25 cellular contexts compared by ENCODE assay signal in genomic region chr1:165434264-165434663, GRCh38. TPM values are rescaled to one million over a fixed set of nuclear protein-coding genes. Genes with fewer than 3 reads are reported as not detected.
DNase-seq lines count a peak whose midpoint lies in the region; ATAC-seq and TF ChIP-seq lines count a peak whose summit lies in the region.
"Had no signal": no experiment of that assay in that cellular context is flagged by ENCODE, and none has a peak within 500 bp of the region (broad histone marks: within the 10 kb centered on the region; RNA-seq: fewer than 3 reads in every experiment).

No MANE protein-coding gene starts in this region.

- peak; percentile 66 for DNase-seq in NCI-H748 (lab: John Stamatoyannopoulos, UW; ENCODE audit: unreplicated experiment)
- no peak for DNase-seq in NCI-H748 treated with DMSO at 0.1 percent for 48 hours (lab: John Stamatoyannopoulos, UW)
- DNase-seq in NCI-H2196 (lab: John Stamatoyannopoulos, UW; ENCODE audit: unreplicated experiment) = peak; percentile 45
- DNase-seq in globus pallidus (ENCODE audit: low spot score) = peak; percentile 20
- DNase-seq in upper lobe of right lung = no peak
- DNase-seq in esophagus squamous epithelium (lab: John Stamatoyannopoulos, UW) = no peak
- no peak for DNase-seq in NCI-H524 treated with DMSO at 0.1 percent for 48 hours (lab: John Stamatoyannopoulos, UW)
- no peak for DNase-seq in activated CD8-positive, alpha-beta memory T cell treated with anti-CD3 and anti-CD28 coated beads for 24 hours
- DNase-seq: activated CD8-positive, alpha-beta T cell treated with anti-CD3 and anti-CD28 coated beads, Interleukin-2, amount 10 ng/mL, durations not matched to agents 7 days and 5 days; activated naive CD4-positive, alpha-beta T cell; activated T-cell treated with anti-CD3 and anti-CD28 coated beads, Interleukin-2, amount 50 U/mL, for 24 hours; Caco-2; dermis blood vessel endothelial cell; GDM1; NCI-H2081 treated with DMSO at 0.1 percent for 48 hours; right lobe of liver; stimulated activated CD4-positive, alpha-beta T cell treated with anti-CD3 and anti-CD28 coated beads, Interleukin-15, amount 100 ng/mL, for 24 hours had no signal

- H3K4me3 ChIP-seq in upper lobe of right lung = no peak overlapping the region
- no peak overlapping the region for H3K4me3 ChIP-seq in esophagus squamous epithelium
- H3K4me3 ChIP-seq: A549, right lobe of liver, suprapubic skin had no signal

- H3K36me3 ChIP-seq in upper lobe of right lung (no peaks in the 10 kb centered on the region), esophagus squamous epithelium (no peaks in the 10 kb centered on the region)
- H3K36me3 ChIP-seq: right lobe of liver, suprapubic skin had no signal

- H3K27me3 ChIP-seq in upper lobe of right lung (no peaks in the 10 kb centered on the region), esophagus squamous epithelium (peaks cover 0 to 3% (median 0%) of the 10 kb centered on the region in 4 donors)
- H3K27me3 ChIP-seq: right lobe of liver, suprapubic skin had no signal

- peaks cover 6% of the 10 kb centered on the region for H3K4me1 ChIP-seq in upper lobe of right lung
- no peaks in the 10 kb centered on the region for H3K4me1 ChIP-seq in esophagus squamous epithelium
- H3K4me1 ChIP-seq: A549, Caco-2, parathyroid adenoma, right lobe of liver, suprapubic skin had no signal

- no peak for TF ChIP-seq CTCF in upper lobe of right lung (IDR thresholded peaks at IDR 0.05)
- TF ChIP-seq CTCF in esophagus squamous epithelium (IDR thresholded peaks at IDR 0.05) = no peak

- intact Hi-C loops in upper lobe of right lung (cut with DNase I) (no loop called here), esophagus squamous epithelium (cut with DNase I) (no loop called here)

- no peak for TF ChIP-seq POLR2A in esophagus squamous epithelium (IDR thresholded peaks at IDR 0.05)

- whole genome bisulfite sequencing in esophagus squamous epithelium, 2 donors = 57 to 91% methylated on average over 1 of the region's 1 CpG

- H3K9me3 ChIP-seq in upper lobe of right lung = no peaks in the 10 kb centered on the region
- no peaks in the 10 kb centered on the region for H3K9me3 ChIP-seq in esophagus squamous epithelium
- H3K9me3 ChIP-seq: A549, Caco-2, right lobe of liver, suprapubic skin had no signal

- peak; percentile 43 for ATAC-seq in upper lobe of right lung
- ATAC-seq: A549; activated CD8-positive, alpha-beta T cell treated with anti-CD3 and anti-CD28 coated beads, Interleukin-2, amount 10 ng/mL, durations not matched to agents 7 days and 5 days; right lobe of liver; SK-N-SH treated with all-trans-retinoic acid at 6 μM for 48 hours had no signal

- H3K27ac ChIP-seq in upper lobe of right lung (no peak overlapping the region), esophagus squamous epithelium (no peak overlapping the region)
- H3K27ac ChIP-seq: A549, parathyroid adenoma, right lobe of liver, RWPE1, suprapubic skin had no signal

RNA-seq across cellular contexts. Expression of gene RXRG, which starts 10.7 kb away (rescaled TPM):
- 9.1 TPM for total RNA-seq in upper lobe of right lung
- total RNA-seq in esophagus squamous epithelium = under 1 TPM in 2 of 4 donors, not detected in 2; 0.15 to 0.38 TPM
- total RNA-seq: activated CD8-positive, alpha-beta T cell treated with anti-CD3 and anti-CD28 coated beads, Interleukin-2, amount 10 ng/mL, durations not matched to agents 7 days and 5 days; Caco-2; dermis blood vessel endothelial cell; fibroblast of villous mesenchyme; kidney epithelial cell; lung microvascular endothelial cell had no signal

Comparison
In these comparisons a context has a peak if more than half of its experiments do, and no peak if none do; other contexts are left out.
1. DNase-seq: peak in NCI-H748 (single experiment), NCI-H2196 (single experiment) and globus pallidus (single experiment); none in NCI-H748 treated with DMSO at 0.1 percent for 48 hours (single experiment), upper lobe of right lung (single experiment), esophagus squamous epithelium (single experiment), NCI-H524 treated with DMSO at 0.1 percent for 48 hours (single experiment) and activated CD8-positive, alpha-beta memory T cell treated with anti-CD3 and anti-CD28 coated beads for 24 hours (single experiment).